Comparison of ENCODE assay signal across 29 cellular contexts in genomic region chr5:78560456-78560855, GRCh38.
"Had no signal": no experiment of that assay in that cellular context is flagged by ENCODE, and none has a peak within 500 bp of the region (broad histone marks: within the 10 kb centered on the region; RNA-seq: fewer than 3 reads in every experiment).

No MANE protein-coding gene starts in this region.

- H3K4me3 ChIP-seq: esophagus squamous epithelium, gastroesophageal sphincter, hepatocyte, mucosa of descending colon, skin epidermis, stomach, thyroid gland, upper lobe of left lung, vagina had no signal

- H3K9me3 ChIP-seq: esophagus squamous epithelium, gastroesophageal sphincter, mucosa of descending colon, stomach, thyroid gland, upper lobe of left lung, vagina had no signal

- H3K27ac ChIP-seq: esophagus squamous epithelium, gastroesophageal sphincter, hepatocyte, skin epidermis, stomach, thyroid gland, upper lobe of left lung, vagina, VCaP had no signal

- H3K4me2 ChIP-seq: hepatocyte had no signal

- DNase-seq: activated CD4-positive, alpha-beta T cell treated with anti-CD3 and anti-CD28 coated beads for 48 hours; activated CD4-positive, alpha-beta T cell treated with anti-CD3 and anti-CD28 coated beads, Interleukin-2, amount 50 U/mL, for 48 hours; activated CD8-positive, alpha-beta memory T cell treated with anti-CD3 and anti-CD28 coated beads for 24 hours; activated effector memory CD4-positive, alpha-beta T cell treated with Interleukin-2 at 50 U/mL for 16 hours; activated naive CD4-positive, alpha-beta T cell treated with anti-CD3 and anti-CD28 coated beads for 36 hours; activated naive CD8-positive, alpha-beta T cell treated with anti-CD3 and anti-CD28 coated beads for 36 hours; amniotic stem cell; dermis blood vessel endothelial cell; effector CD4-positive, alpha-beta T cell; esophagus squamous epithelium; left cardiac atrium; left ventricle myocardium superior; mucosa of descending colon; stimulated activated CD4-positive, alpha-beta T cell treated with anti-CD3 and anti-CD28 coated beads, Interleukin-12 subunit alpha, Interleukin-12 subunit beta, amount 100 ng/mL, for 4 hours; stimulated activated CD4-positive, alpha-beta T cell treated with anti-CD3 and anti-CD28 coated beads, Interleukin-4, amount 100 ng/mL, for 1 hour; stomach; thyroid gland; upper lobe of left lung had no signal

- H3K27me3 ChIP-seq: esophagus squamous epithelium, gastroesophageal sphincter, hepatocyte, stomach, thyroid gland, upper lobe of left lung, vagina had no signal

- H3K4me1 ChIP-seq: esophagus squamous epithelium, stomach, thyroid gland, upper lobe of left lung, vagina had no signal

- ATAC-seq: activated CD4-positive, CD25-positive, alpha-beta regulatory T cell treated with anti-CD3 and anti-CD28 coated beads, Interleukin-2, amount 50 U/mL, for 24 hours; gastroesophageal sphincter; left cardiac atrium; left ventricle myocardium superior; mucosa of descending colon; sciatic nerve had no signal

- FAIRE-seq: astrocyte, colon, keratinocyte, TTC549 had no signal

- H2AFZ ChIP-seq: hepatocyte had no signal

- H3K36me3 ChIP-seq: esophagus squamous epithelium, gastroesophageal sphincter, thyroid gland, upper lobe of left lung, vagina had no signal
